ENCODE assay signal across 6 cellular contexts in the genomic region with DNA sequence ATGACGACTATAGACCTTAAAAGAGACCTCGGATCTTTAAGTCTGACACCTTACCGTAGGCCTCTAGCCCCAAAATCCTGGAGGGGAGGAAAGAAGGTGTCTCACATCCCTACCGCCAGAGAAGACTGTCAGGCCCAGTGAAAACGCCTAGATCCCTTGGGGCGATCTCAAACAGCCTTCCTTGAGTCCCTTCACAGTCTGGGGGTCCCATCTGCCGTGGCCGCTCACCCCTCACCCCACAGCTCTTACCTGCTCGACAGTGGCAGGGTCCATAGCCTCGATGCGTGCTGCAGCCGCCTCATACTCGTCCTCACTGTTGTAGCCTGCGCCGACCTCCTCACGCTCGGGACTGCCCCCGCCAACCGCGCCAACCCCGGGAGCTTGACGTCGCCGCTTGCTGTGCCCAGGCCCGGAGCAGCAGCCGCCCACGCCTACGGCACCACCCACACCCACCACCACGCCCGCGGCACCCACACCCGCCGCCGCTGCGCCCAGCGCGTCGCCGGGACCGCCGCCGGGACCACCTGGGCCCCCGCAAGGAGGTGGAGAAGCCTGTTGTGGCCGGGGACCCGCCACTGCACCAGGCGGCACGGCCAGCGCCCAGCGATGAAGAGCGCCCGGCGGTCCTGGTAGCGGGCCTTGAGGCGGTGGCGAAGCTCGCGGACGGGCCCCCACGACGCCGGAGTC. TPM values are rescaled to one million over a fixed set of nuclear protein-coding genes. Genes with fewer than 3 reads are reported as not detected.
DNase-seq lines count a peak whose midpoint lies in the region; ATAC-seq and TF ChIP-seq lines count a peak whose summit lies in the region.

No MANE protein-coding gene starts in this region.

- peaks cover 0 to 13% of the 10 kb centered on the region in 2 donors for H3K4me1 ChIP-seq in esophagus (ENCODE audit: control insufficient read depth in 2 of 2, insufficient read depth in 2 of 2, low read length in 1 of 2)

- WGBS in esophagus, 2 donors = 1 to 30% methylated on average over 54 to 61 of the region's 61 CpGs

- DNase-seq in GM12864 (ENCODE audit: low read depth) = no peak
- peak; percentile 58 for DNase-seq in T-helper 9 cell
- DNase-seq in stimulated activated CD4-positive, alpha-beta T cell treated with anti-CD3 and anti-CD28 coated beads, Interleukin-1b, Interleukin-23, amount 100 ng/mL, for 48 hours = peak; percentile 62
- DNase-seq in NCI-H345 treated with DMSO at 0.1 percent for 48 hours (lab: John Stamatoyannopoulos, UW; ENCODE audit: unreplicated experiment) = no peak

- no peak for ATAC-seq in GM18511 (IDR thresholded peaks at IDR 0.05; ENCODE audit: unreplicated experiment)

- H3K27ac ChIP-seq in esophagus (ENCODE audit: low read depth in 2 of 2, low read length in 1 of 2) = peak overlapping the region; percentile 90 to 95

- no peaks in the 10 kb centered on the region for H3K9me3 ChIP-seq in esophagus (ENCODE audit: control insufficient read depth in 2 of 2, insufficient read depth in 1 of 2, low read depth in 1 of 2, low read length in 1 of 2)

- peak overlapping the region; percentile 83 for H3K4me3 ChIP-seq in GM12864 (ENCODE audit: low read depth, low read length)
- peak overlapping the region; percentile 42 to 86 for H3K4me3 ChIP-seq in esophagus (ENCODE audit: low read depth in 1 of 2, low read length in 2 of 2)

- no peaks in the 10 kb centered on the region for H3K27me3 ChIP-seq in esophagus (ENCODE audit: control insufficient read depth in 1 of 2, insufficient read depth in 2 of 2, low read length in 2 of 2)

- TF ChIP-seq CTCF in GM12864 (IDR thresholded peaks at IDR 0.05; ENCODE audit: low read depth, low read length, missing control alignments) = no peak

- H3K36me3 ChIP-seq in esophagus (ENCODE audit: control insufficient read depth in 2 of 2, insufficient read depth in 2 of 2, low read length in 1 of 2) = peaks cover 0 to 7% of the 10 kb centered on the region in 2 donors

RNA-seq across cellular contexts. Expression of a gene that starts 0.5 kb away (rescaled TPM):
- 10 to 100 TPM; 22.3 to 27.6 TPM for polyA plus RNA-seq in esophagus

RNA-seq across cellular contexts. Expression of a gene that starts 14.8 kb away (rescaled TPM):
- polyA plus RNA-seq in esophagus = under 1 TPM; 0.25 to 0.41 TPM

RNA-seq across cellular contexts. Expression of a gene that starts 38.0 kb away (rescaled TPM):
- polyA plus RNA-seq in esophagus = 1 to 10 TPM; 2.6 to 3.7 TPM

RNA-seq across cellular contexts. Expression of a gene that starts 45.2 kb away (rescaled TPM):
- polyA plus RNA-seq in esophagus = 10 to 100 TPM; 18.5 to 22.8 TPM

RNA-seq across cellular contexts. Expression of a gene that starts 45.4 kb away (rescaled TPM):
- polyA plus RNA-seq in esophagus = 10 to 100 TPM in 1 of 2 donors, 1 to 10 TPM in 1; 6.9 to 22.1 TPM

Comparison
In these comparisons a context has a peak if more than half of its experiments do, and no peak if none do; other contexts are left out.
1. DNase-seq: peak in T-helper 9 cell (single experiment) and stimulated activated CD4-positive, alpha-beta T cell treated with anti-CD3 and anti-CD28 coated beads, Interleukin-1b, Interleukin-23, amount 100 ng/mL, for 48 hours (single experiment); none in GM12864 (single experiment) and NCI-H345 treated with DMSO at 0.1 percent for 48 hours (single experiment).